16 cellular contexts compared by ENCODE assay signal in genomic region chr7:66776800-66777468, GRCh38. TPM values are rescaled to one million over a fixed set of nuclear protein-coding genes. Genes with fewer than 3 reads are reported as not detected.
DNase-seq lines count a peak whose midpoint lies in the region; ATAC-seq and TF ChIP-seq lines count a peak whose summit lies in the region.
"Had no signal": no experiment of that assay in that cellular context is flagged by ENCODE, and none has a peak within 500 bp of the region (broad histone marks: within the 10 kb centered on the region; RNA-seq: fewer than 3 reads in every experiment).

No MANE protein-coding gene starts in this region.

- intact Hi-C loops in body of pancreas (cut with DNase I), result no loop called here
- intact Hi-C loops in activated CD4-positive, alpha-beta T cell treated with anti-CD3 and anti-CD28 coated beads for 36 hours (cut with DNase I, micrococcal nuclease), result no loop called here

- H2BK5ac ChIP-seq in mesenchymal stem cell (ENCODE audit: low read depth, low read length, poor library complexity, severe bottlenecking), result no peak overlapping the region

- no peak for TF ChIP-seq POLR2A in body of pancreas (IDR thresholded peaks at IDR 0.05)

- 14 to 26% methylated on average over 2 of the region's 2 CpGs for WGBS in body of pancreas, 2 donors
- WGBS in mesenchymal stem cell, result 96% methylated on average over 2 of the region's 2 CpGs

- no peak for ATAC-seq in body of pancreas
- peak; percentile 84 for ATAC-seq in left lobe of liver
- no peak for ATAC-seq in GM21390 (IDR thresholded peaks at IDR 0.05; ENCODE audit: unreplicated experiment)
- no peak for ATAC-seq in HG03469 (IDR thresholded peaks at IDR 0.05; ENCODE audit: unreplicated experiment)
- ATAC-seq in activated CD4-positive, alpha-beta T cell treated with anti-CD3 and anti-CD28 coated beads for 36 hours, result no peak

- H3K27me3 ChIP-seq in body of pancreas (no peaks in the 10 kb centered on the region), mesenchymal stem cell (ENCODE audit: control insufficient read depth in 1 of 2, insufficient read depth in 1 of 2, low read length in 2 of 2) (no peaks in the 10 kb centered on the region)

- DNase-seq in HuH-7 (ENCODE audit: low spot score), result peak; percentile 17
- DNase-seq in body of pancreas, result no peak
- peak; percentile 52 for DNase-seq in left lobe of liver (ENCODE audit: low spot score)
- no peak for DNase-seq in mesenchymal stem cell
- DNase-seq in NCI-H187 treated with DMSO at 0.1 percent for 48 hours (lab: John Stamatoyannopoulos, UW), result no peak
- DNase-seq in activated CD4-positive, alpha-beta T cell treated with anti-CD3 and anti-CD28 coated beads for 36 hours, result no peak
- DNase-seq: AML-193; CD4-positive, alpha-beta T cell; HCEC 1CT; IMR-90 had no signal

- no peak overlapping the region for H2AFZ ChIP-seq in mesenchymal stem cell (ENCODE audit: low read depth, low read length)
- H2AFZ ChIP-seq: GM23338 had no signal

- CTCF ChIA-PET in activated CD4-positive, alpha-beta T cell treated with anti-CD3 and anti-CD28 coated beads for 36 hours (lab: Charles Lee), result interaction anchor here (0.5 to 0.9 kb wide), 5 partner anchors 10 to 219 kb away, joined by 3 to 4 read pairs (median 3); no protein-coding TSS in a partner anchor

- no peak overlapping the region for H3K9ac ChIP-seq in mesenchymal stem cell (ENCODE audit: low read length)

- no peak for TF ChIP-seq CTCF in body of pancreas (IDR thresholded peaks at IDR 0.05)

- H2AK5ac ChIP-seq in mesenchymal stem cell (ENCODE audit: low read length, severe bottlenecking), result peak overlapping the region; percentile 76

- no peak overlapping the region for H4K91ac ChIP-seq in mesenchymal stem cell (ENCODE audit: low read length)

- H3K36me3 ChIP-seq in body of pancreas (replicated peaks in 1 of 2; ENCODE audit: insufficient read depth in 1 of 2, low read depth in 2 of 2), result no peaks in the 10 kb centered on the region
- peaks cover 7 to 94% of the 10 kb centered on the region in 2 experiments for H3K36me3 ChIP-seq in mesenchymal stem cell (ENCODE audit: control insufficient read depth in 1 of 2, insufficient read depth in 2 of 2, low read depth in 1 of 2, low read length in 2 of 2)

- H3K9me3 ChIP-seq in body of pancreas (no peaks in the 10 kb centered on the region), mesenchymal stem cell (ENCODE audit: control insufficient read depth, low read length) (no peaks in the 10 kb centered on the region)
- H3K9me3 ChIP-seq: Caco-2 had no signal

- peaks cover 25% of the 10 kb centered on the region for H3K36me3 Mint-ChIP-seq in activated CD4-positive, alpha-beta T cell treated with anti-CD3 and anti-CD28 coated beads for 36 hours (ENCODE audit: low read depth)

- no peak overlapping the region for H3K27ac Mint-ChIP-seq in activated CD4-positive, alpha-beta T cell treated with anti-CD3 and anti-CD28 coated beads for 36 hours
- H3K27ac Mint-ChIP-seq: CD4-positive, alpha-beta T cell; GM23338 had no signal

- peaks cover 14% of the 10 kb centered on the region for H3K4me1 Mint-ChIP-seq in activated CD4-positive, alpha-beta T cell treated with anti-CD3 and anti-CD28 coated beads for 36 hours
- H3K4me1 Mint-ChIP-seq: GM23338 had no signal

- H3K4ac ChIP-seq in mesenchymal stem cell (ENCODE audit: low read depth in 1 of 2, low read length in 2 of 2), result no peak overlapping the region

- no peak overlapping the region for H3K4me2 ChIP-seq in mesenchymal stem cell (ENCODE audit: low read length, poor library complexity, severe bottlenecking)
- H3K4me2 ChIP-seq: GM23338 had no signal

- H3K14ac ChIP-seq in mesenchymal stem cell (ENCODE audit: low read length in 2 of 2), result no peak overlapping the region

- no peaks in the 10 kb centered on the region for H3K9me3 Mint-ChIP-seq in activated CD4-positive, alpha-beta T cell treated with anti-CD3 and anti-CD28 coated beads for 36 hours (ENCODE audit: low read depth)
- H3K9me3 Mint-ChIP-seq: CD4-positive, alpha-beta T cell; GM23338 had no signal

- H3K4me1 ChIP-seq in body of pancreas (peaks cover 67% of the 10 kb centered on the region), mesenchymal stem cell (ENCODE audit: control insufficient read depth, insufficient read depth, low read depth, low read length) (peaks cover 3% of the 10 kb centered on the region)

- H2BK12ac ChIP-seq in mesenchymal stem cell (ENCODE audit: low read length in 2 of 2), result no peak overlapping the region

- H2BK15ac ChIP-seq in mesenchymal stem cell (ENCODE audit: low read depth, poor library complexity, severe bottlenecking), result no peak overlapping the region

- no peak overlapping the region for H3K4me3 Mint-ChIP-seq in activated CD4-positive, alpha-beta T cell treated with anti-CD3 and anti-CD28 coated beads for 36 hours
- H3K4me3 Mint-ChIP-seq: CD4-positive, alpha-beta T cell; GM23338 had no signal

- peak overlapping the region; percentile 2 for H4K8ac ChIP-seq in mesenchymal stem cell (ENCODE audit: low read length)

- no peaks in the 10 kb centered on the region for H3K27me3 Mint-ChIP-seq in activated CD4-positive, alpha-beta T cell treated with anti-CD3 and anti-CD28 coated beads for 36 hours
- H3K27me3 Mint-ChIP-seq: CD4-positive, alpha-beta T cell had no signal

- H3K27ac ChIP-seq in body of pancreas, result peak overlapping the region; percentile 6 to 43 (median 32)
- no peak overlapping the region for H3K27ac ChIP-seq in mesenchymal stem cell (ENCODE audit: low read length, poor library complexity, severe bottlenecking)
- H3K27ac ChIP-seq: C4-2B had no signal

- H2BK120ac ChIP-seq in mesenchymal stem cell (ENCODE audit: low read depth, low read length), result no peak overlapping the region

- H3K79me1 ChIP-seq in mesenchymal stem cell (replicated peaks; ENCODE audit: low read length, poor library complexity, severe bottlenecking), result peaks cover 15% of the 10 kb centered on the region

- H3K23ac ChIP-seq in mesenchymal stem cell (ENCODE audit: low read length in 2 of 2), result no peak overlapping the region

- H3K4me3 ChIP-seq in body of pancreas (no peak overlapping the region), mesenchymal stem cell (ENCODE audit: insufficient read depth in 1 of 2, low read depth in 1 of 2, low read length in 2 of 2) (no peak overlapping the region)
- H3K4me3 ChIP-seq: GM23338, K562 had no signal

- H3K18ac ChIP-seq in mesenchymal stem cell (ENCODE audit: low read depth in 1 of 2, low read length in 2 of 2), result no peak overlapping the region

- POLR2A ChIA-PET in activated CD4-positive, alpha-beta T cell treated with anti-CD3 and anti-CD28 coated beads for 36 hours (lab: Charles Lee), result interaction anchor here (0.5 kb wide), 1 partner anchor 209 kb away, joined by 3 read pairs; no protein-coding TSS in a partner anchor

RNA-seq across cellular contexts. Expression of gene RABGEF1, which starts 36.4 kb away (rescaled TPM):
- total RNA-seq in body of pancreas (10 to 100 TPM; 21.8 to 28.3 TPM), left lobe of liver (8.4 TPM)
- 15.6 TPM for polyA plus RNA-seq in mesenchymal stem cell (2013, experiment 1 of 2)
- polyA plus RNA-seq in mesenchymal stem cell (2013, experiment 2 of 2), result 16.4 TPM
- 10 to 100 TPM; 19.3 to 22.5 TPM for total RNA-seq in activated CD4-positive, alpha-beta T cell treated with anti-CD3 and anti-CD28 coated beads for 36 hours

Comparison
In these comparisons a context has a peak if more than half of its experiments do, and no peak if none do; other contexts are left out.
1. DNase-seq: peak in HuH-7 (single experiment) and left lobe of liver (single experiment); none in body of pancreas (0 of 4), mesenchymal stem cell (single experiment), NCI-H187 treated with DMSO at 0.1 percent for 48 hours (single experiment) and activated CD4-positive, alpha-beta T cell treated with anti-CD3 and anti-CD28 coated beads for 36 hours (single experiment).